Comparison of ENCODE assay signal across 15 cellular contexts in the genomic region with DNA sequence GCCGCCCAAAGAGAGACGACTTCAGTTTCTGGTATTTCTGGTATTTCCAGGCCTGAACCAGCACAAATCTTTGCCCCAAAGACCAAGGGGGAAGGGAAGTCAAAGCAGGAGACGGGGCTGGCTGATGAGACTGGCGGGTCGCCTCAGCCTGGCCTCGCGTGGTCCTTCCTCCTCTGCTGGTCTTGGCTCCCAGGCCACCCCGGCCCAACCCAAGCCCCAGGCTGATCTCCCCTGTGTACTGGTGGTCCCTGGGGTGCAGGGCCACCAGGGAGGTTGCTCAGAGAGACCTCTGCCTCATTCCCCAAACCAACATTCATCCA. TPM values are rescaled to one million over a fixed set of nuclear protein-coding genes. Genes with fewer than 3 reads are reported as not detected.
DNase-seq lines count a peak whose midpoint lies in the region; FAIRE-seq and TF ChIP-seq lines count a peak whose summit lies in the region.
"Had no signal": no experiment of that assay in that cellular context is flagged by ENCODE, and none has a peak within 500 bp of the region (broad histone marks: within the 10 kb centered on the region; RNA-seq: fewer than 3 reads in every experiment).

No MANE protein-coding gene starts in this region.

- H2AFZ ChIP-seq in astrocyte (ENCODE audit: low read depth, low read length) = no peak overlapping the region

- peaks cover 23% of the 10 kb centered on the region for H3K4me1 Mint-ChIP-seq in astrocyte (ENCODE audit: low read depth, unreplicated experiment)

- H3K27me3 ChIP-seq in astrocyte (ENCODE audit: insufficient read depth, low read length) (no peaks in the 10 kb centered on the region), spleen (replicated peaks in 1 of 7) (no peaks in the 10 kb centered on the region)

- H3K9me3 Mint-ChIP-seq in astrocyte (ENCODE audit: unreplicated experiment) = no peaks in the 10 kb centered on the region
- H3K9me3 Mint-ChIP-seq: CD4-positive, alpha-beta memory T cell had no signal

- TF ChIP-seq CTCF in astrocyte (IDR thresholded peaks at IDR 0.05; ENCODE audit: insufficient read depth, low read depth, low read length) (no peak), spleen (IDR thresholded peaks at IDR 0.05 in 8 of 11, conservative IDR thresholded peaks at IDR 0.05 in 3 of 11) (no peak)

- H4K20me1 ChIP-seq in astrocyte (ENCODE audit: insufficient read depth, low read length) = peaks cover 85% of the 10 kb centered on the region

- FAIRE-seq in astrocyte (lab: Jason Lieb, UNC) = no peak
- FAIRE-seq: H54 had no signal

- DNase-seq in EH (ENCODE audit: low read depth) (peak; percentile 60), astrocyte (ENCODE audit: low read depth) (no peak), left kidney (ENCODE audit: low read depth, low spot score) (peak; percentile 42), spleen (peak; percentile 33), NCI-H1417 (lab: John Stamatoyannopoulos, UW) (no peak), substantia nigra (lab: John Stamatoyannopoulos, UW) (no peak)
- DNase-seq in stimulated activated CD4-positive, alpha-beta T cell treated with anti-CD3 and anti-CD28 coated beads, Interleukin-4, amount 100 ng/mL, for 4 hours = no peak
- DNase-seq: CD4-positive, alpha-beta memory T cell; DMS79; GF-D8; Kasumi-1; NCI-H1417 treated with DMSO at 0.1 percent for 48 hours; NCI-H2029 treated with DMSO at 0.1 percent for 48 hours; NCI-H510A treated with DMSO at 0.1 percent for 48 hours had no signal

- no peak for TF ChIP-seq POLR2A in spleen (IDR thresholded peaks at IDR 0.05)

- H3K4me1 ChIP-seq in astrocyte (ENCODE audit: insufficient read depth, low read length) (no peaks in the 10 kb centered on the region), spleen (peaks cover 0 to 23% (median 8%) of the 10 kb centered on the region in 6 donors)

- H3K4me3 Mint-ChIP-seq in astrocyte (ENCODE audit: unreplicated experiment) = peak overlapping the region; percentile 62

- peak overlapping the region; percentile 80 for H3K27ac Mint-ChIP-seq in astrocyte (ENCODE audit: unreplicated experiment)

- H3K36me3 Mint-ChIP-seq in astrocyte (ENCODE audit: low read depth, unreplicated experiment) = peaks cover 8% of the 10 kb centered on the region

- peaks cover 7% of the 10 kb centered on the region for H3K79me2 ChIP-seq in astrocyte (ENCODE audit: insufficient read depth, low read length)

- H3K4me3 ChIP-seq in astrocyte (ENCODE audit: insufficient read depth, low read depth, low read length) (no peak overlapping the region), spleen (no peak overlapping the region)

- no peak overlapping the region for H3K9ac ChIP-seq in astrocyte (ENCODE audit: low read length)

- H3K9me3 ChIP-seq in astrocyte (ENCODE audit: insufficient read depth, low read depth, low read length) (no peaks in the 10 kb centered on the region), spleen (no peaks in the 10 kb centered on the region)

- WGBS in spleen, 5 donors = 71 to 96% (median 89%) methylated on average over 8 of the region's 8 CpGs

- no peak overlapping the region for H3K27ac ChIP-seq in astrocyte (ENCODE audit: low read depth, low read length)
- no peak overlapping the region for H3K27ac ChIP-seq in spleen
- H3K27ac ChIP-seq in substantia nigra (ENCODE audit: low read depth, low read length, poor library complexity, severe bottlenecking) = no peak overlapping the region

- intact Hi-C loops in spleen (cut with DNase I; ENCODE audit: low total_unique reads) = no loop called here

- no peaks in the 10 kb centered on the region for H3K27me3 Mint-ChIP-seq in astrocyte (ENCODE audit: low read depth, unreplicated experiment)
- H3K27me3 Mint-ChIP-seq: CD4-positive, alpha-beta memory T cell had no signal

- H3K36me3 ChIP-seq in astrocyte (ENCODE audit: insufficient read depth, low read length) (no peaks in the 10 kb centered on the region), spleen (peaks cover 0 to 38% (median 12%) of the 10 kb centered on the region in 6 donors)

- H3K4me2 ChIP-seq in astrocyte (ENCODE audit: low read length) = no peak overlapping the region

RNA-seq across cellular contexts. Expression of gene WNT4, which starts 19.9 kb away (rescaled TPM):
- 0.91 and 1.2 TPM in 2 replicates for total RNA-seq in astrocyte
- under 1 TPM in 6 of 7 donors, not detected in 1; 0.07 to 0.47 (median 0.20) TPM for total RNA-seq in spleen
- under 1 TPM; 0.08 to 0.16 (median 0.11) TPM for polyA plus RNA-seq in spleen
- total RNA-seq: CD4-positive, alpha-beta memory T cell had no signal

Comparison
In these comparisons a context has a peak if more than half of its experiments do, and no peak if none do; other contexts are left out.
1. DNase-seq: peak in EH (single experiment), left kidney (single experiment) and spleen (single experiment); none in astrocyte (single experiment), NCI-H1417 (0 of 3), stimulated activated CD4-positive, alpha-beta T cell treated with anti-CD3 and anti-CD28 coated beads, Interleukin-4, amount 100 ng/mL, for 4 hours (0 of 2) and substantia nigra (0 of 49).